Comparison of ENCODE assay signal across 2 cellular contexts in the genomic region with DNA sequence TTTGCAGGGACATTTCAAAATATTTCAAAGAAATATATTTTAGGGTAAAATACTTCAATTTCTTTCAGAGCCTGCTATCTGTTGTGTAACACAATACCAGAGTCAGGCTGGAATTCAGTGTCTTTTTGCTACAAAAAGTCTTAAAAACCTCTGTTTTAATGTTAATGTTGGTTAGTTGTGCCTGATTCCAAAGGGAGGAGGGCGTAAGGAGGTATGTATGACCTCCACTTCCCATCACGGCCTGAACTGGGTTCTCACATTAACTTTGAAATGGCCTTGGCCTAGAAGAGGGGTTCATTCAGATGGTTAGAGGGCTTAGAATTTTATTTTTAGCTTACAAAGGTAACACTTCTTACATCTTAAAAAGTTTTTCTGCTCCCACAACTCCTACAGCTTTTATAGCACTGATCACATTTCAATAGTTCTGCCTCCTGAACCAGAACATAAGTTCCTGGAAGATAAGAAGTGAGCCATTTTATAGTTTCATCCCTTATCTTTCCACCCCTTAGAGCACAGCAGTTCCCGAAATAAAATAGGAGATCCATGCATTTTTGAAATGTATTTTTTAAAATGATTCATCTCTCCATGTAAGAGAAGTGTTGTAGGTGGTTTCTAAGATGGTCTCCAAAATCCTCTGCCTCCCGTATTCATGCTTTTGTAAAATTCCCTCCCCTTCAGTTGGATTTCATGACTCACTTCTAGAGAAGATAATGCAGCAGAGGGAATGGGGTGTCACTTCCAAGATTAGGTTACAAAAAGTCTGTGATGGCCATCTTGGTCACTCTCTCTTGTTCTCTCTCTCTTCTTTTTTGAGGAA.
TF ChIP-seq lines count a peak whose summit lies in the region.

No MANE protein-coding gene starts in this region.

TF ChIP-seq in IMR-90, 13 proteins besides CTCF, POLR2A, EP300 and RAD21:
- TF ChIP-seq NFE2L2 (IDR thresholded peaks at IDR 0.05; ENCODE audit: low read depth, low read length), result no peak
- no peak for TF ChIP-seq FOS (IDR thresholded peaks at IDR 0.05; ENCODE audit: low read depth, low read length)

TF ChIP-seq in K562, 482 proteins besides CTCF, POLR2A, EP300 and RAD21 (continues in another document):
- TF ChIP-seq SMARCB1 (IDR thresholded peaks at IDR 0.05; ENCODE audit: insufficient read length, low read depth) (peak; percentile 40), ZNF124 (CRISPR knock-in tag; IDR thresholded peaks at IDR 0.05) (no peak), ZNF324 (CRISPR knock-in tag; IDR thresholded peaks at IDR 0.05) (no peak), GABPB1 (CRISPR knock-in tag; IDR thresholded peaks at IDR 0.05) (no peak), YY1 (IDR thresholded peaks at IDR 0.05; ENCODE audit: borderline replicate concordance in 1 of 3, control insufficient read depth in 1 of 3, extremely low read depth in 1 of 3, insufficient read depth in 3 of 3, insufficient read length in 1 of 3, insufficient replicate concordance in 2 of 3, low read depth in 1 of 3, low read length in 2 of 3) (peak in 1 of 3 experiments; percentile 65), ARID1B (IDR thresholded peaks at IDR 0.05) (peak; percentile 84), TBP (optimal IDR thresholded peaks at IDR 0.05; ENCODE audit: low read depth, low read length) (peak; percentile 22), NEUROD1 (IDR thresholded peaks at IDR 0.05; ENCODE audit: borderline replicate concordance, low read depth, low read length, partially characterized antibody) (no peak), ZFX (CRISPR knock-in tag; IDR thresholded peaks at IDR 0.05) (no peak), MYC (IDR thresholded peaks at IDR 0.05; ENCODE audit: low read depth, low read length) (no peak), MYC (CRISPR knock-in tag; IDR thresholded peaks at IDR 0.05; ENCODE audit: borderline replicate concordance, low read depth) (no peak), EP400 (IDR thresholded peaks at IDR 0.05) (peak; percentile 21; the same call in 1 of the 2 replicates), FOSL1 (tag; conservative IDR thresholded peaks at IDR 0.05) (peak; percentile 79), MAZ (CRISPR knock-in tag; conservative IDR thresholded peaks at IDR 0.05 in 1 of 2, IDR thresholded peaks at IDR 0.05 in 1 of 2) (no peak), CSDE1 (IDR thresholded peaks at IDR 0.05) (no peak), LEF1 (IDR thresholded peaks at IDR 0.05) (peak; percentile 46; the same call in 1 of the 2 replicates), SMC3 (conservative IDR thresholded peaks at IDR 0.05; ENCODE audit: insufficient read depth, low read depth, low read length) (no peak), ZNF146 (CRISPR knock-in tag; IDR thresholded peaks at IDR 0.05; ENCODE audit: unreplicated experiment) (no peak), HNRNPL (IDR thresholded peaks at IDR 0.05; ENCODE audit: low read depth, low read length) (no peak), RBM25 (IDR thresholded peaks at IDR 0.05; ENCODE audit: low read depth, low read length, severe bottlenecking) (no peak), SMARCA4 (IDR thresholded peaks at IDR 0.05) (peak; percentile 75), CCNT2 (IDR thresholded peaks at IDR 0.05; ENCODE audit: borderline replicate concordance, extremely low read depth, insufficient read length, low read depth, low read length) (no peak), ZNF143 (CRISPR knock-in tag; IDR thresholded peaks at IDR 0.05) (no peak), CBFA2T3 (IDR thresholded peaks at IDR 0.05) (peak; percentile 79), ZC3H4 (CRISPR knock-in tag; IDR thresholded peaks at IDR 0.05; ENCODE audit: borderline replicate concordance) (no peak), ZNF41 (CRISPR knock-in tag; conservative IDR thresholded peaks at IDR 0.05) (no peak), GATAD2A (IDR thresholded peaks at IDR 0.05) (no peak), RBM17 (IDR thresholded peaks at IDR 0.05; ENCODE audit: borderline replicate concordance, low read depth, low read length) (no peak), MTA1 (IDR thresholded peaks at IDR 0.05; ENCODE audit: borderline replicate concordance) (no peak), ELF4 (CRISPR knock-in tag; IDR thresholded peaks at IDR 0.05) (no peak), ZNF224 (CRISPR knock-in tag; IDR thresholded peaks at IDR 0.05) (no peak)
- TF ChIP-seq, protein P1, sequence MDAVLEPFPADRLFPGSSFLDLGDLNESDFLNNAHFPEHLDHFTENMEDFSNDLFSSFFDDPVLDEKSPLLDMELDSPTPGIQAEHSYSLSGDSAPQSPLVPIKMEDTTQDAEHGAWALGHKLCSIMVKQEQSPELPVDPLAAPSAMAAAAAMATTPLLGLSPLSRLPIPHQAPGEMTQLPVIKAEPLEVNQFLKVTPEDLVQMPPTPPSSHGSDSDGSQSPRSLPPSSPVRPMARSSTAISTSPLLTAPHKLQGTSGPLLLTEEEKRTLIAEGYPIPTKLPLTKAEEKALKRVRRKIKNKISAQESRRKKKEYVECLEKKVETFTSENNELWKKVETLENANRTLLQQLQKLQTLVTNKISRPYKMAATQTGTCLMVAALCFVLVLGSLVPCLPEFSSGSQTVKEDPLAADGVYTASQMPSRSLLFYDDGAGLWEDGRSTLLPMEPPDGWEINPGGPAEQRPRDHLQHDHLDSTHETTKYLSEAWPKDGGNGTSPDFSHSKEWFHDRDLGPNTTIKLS (IDR thresholded peaks at IDR 0.05; ENCODE audit: borderline replicate concordance, low read depth), result no peak
- TF ChIP-seq, protein P2, sequence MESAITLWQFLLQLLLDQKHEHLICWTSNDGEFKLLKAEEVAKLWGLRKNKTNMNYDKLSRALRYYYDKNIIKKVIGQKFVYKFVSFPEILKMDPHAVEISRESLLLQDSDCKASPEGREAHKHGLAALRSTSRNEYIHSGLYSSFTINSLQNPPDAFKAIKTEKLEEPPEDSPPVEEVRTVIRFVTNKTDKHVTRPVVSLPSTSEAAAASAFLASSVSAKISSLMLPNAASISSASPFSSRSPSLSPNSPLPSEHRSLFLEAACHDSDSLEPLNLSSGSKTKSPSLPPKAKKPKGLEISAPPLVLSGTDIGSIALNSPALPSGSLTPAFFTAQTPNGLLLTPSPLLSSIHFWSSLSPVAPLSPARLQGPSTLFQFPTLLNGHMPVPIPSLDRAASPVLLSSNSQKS (CRISPR knock-in tag; IDR thresholded peaks at IDR 0.05), result no peak
- TF ChIP-seq, protein P3, sequence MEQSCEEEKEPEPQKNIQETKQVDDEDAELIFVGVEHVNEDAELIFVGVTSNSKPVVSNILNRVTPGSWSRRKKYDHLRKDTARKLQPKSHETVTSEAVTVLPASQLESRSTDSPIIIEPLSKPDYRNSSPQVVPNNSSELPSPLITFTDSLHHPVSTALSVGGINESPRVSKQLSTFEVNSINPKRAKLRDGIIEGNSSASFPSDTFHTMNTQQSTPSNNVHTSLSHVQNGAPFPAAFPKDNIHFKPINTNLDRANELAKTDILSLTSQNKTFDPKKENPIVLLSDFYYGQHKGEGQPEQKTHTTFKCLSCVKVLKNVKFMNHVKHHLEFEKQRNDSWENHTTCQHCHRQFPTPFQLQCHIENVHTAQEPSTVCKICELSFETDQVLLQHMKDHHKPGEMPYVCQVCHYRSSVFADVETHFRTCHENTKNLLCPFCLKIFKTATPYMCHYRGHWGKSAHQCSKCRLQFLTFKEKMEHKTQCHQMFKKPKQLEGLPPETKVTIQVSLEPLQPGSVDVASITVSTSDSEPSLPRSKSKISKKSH (CRISPR knock-in tag; IDR thresholded peaks at IDR 0.05), result no peak
- TF ChIP-seq, protein P4, sequence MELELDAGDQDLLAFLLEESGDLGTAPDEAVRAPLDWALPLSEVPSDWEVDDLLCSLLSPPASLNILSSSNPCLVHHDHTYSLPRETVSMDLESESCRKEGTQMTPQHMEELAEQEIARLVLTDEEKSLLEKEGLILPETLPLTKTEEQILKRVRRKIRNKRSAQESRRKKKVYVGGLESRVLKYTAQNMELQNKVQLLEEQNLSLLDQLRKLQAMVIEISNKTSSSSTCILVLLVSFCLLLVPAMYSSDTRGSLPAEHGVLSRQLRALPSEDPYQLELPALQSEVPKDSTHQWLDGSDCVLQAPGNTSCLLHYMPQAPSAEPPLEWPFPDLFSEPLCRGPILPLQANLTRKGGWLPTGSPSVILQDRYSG (tag; conservative IDR thresholded peaks at IDR 0.05; ENCODE audit: low read depth), result no peak
- TF ChIP-seq, protein P5, sequence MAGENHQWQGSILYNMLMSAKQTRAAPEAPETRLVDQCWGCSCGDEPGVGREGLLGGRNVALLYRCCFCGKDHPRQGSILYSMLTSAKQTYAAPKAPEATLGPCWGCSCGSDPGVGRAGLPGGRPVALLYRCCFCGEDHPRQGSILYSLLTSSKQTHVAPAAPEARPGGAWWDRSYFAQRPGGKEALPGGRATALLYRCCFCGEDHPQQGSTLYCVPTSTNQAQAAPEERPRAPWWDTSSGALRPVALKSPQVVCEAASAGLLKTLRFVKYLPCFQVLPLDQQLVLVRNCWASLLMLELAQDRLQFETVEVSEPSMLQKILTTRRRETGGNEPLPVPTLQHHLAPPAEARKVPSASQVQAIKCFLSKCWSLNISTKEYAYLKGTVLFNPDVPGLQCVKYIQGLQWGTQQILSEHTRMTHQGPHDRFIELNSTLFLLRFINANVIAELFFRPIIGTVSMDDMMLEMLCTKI (IDR thresholded peaks at IDR 0.05; ENCODE audit: partially characterized antibody), result no peak
- TF ChIP-seq, protein P6, sequence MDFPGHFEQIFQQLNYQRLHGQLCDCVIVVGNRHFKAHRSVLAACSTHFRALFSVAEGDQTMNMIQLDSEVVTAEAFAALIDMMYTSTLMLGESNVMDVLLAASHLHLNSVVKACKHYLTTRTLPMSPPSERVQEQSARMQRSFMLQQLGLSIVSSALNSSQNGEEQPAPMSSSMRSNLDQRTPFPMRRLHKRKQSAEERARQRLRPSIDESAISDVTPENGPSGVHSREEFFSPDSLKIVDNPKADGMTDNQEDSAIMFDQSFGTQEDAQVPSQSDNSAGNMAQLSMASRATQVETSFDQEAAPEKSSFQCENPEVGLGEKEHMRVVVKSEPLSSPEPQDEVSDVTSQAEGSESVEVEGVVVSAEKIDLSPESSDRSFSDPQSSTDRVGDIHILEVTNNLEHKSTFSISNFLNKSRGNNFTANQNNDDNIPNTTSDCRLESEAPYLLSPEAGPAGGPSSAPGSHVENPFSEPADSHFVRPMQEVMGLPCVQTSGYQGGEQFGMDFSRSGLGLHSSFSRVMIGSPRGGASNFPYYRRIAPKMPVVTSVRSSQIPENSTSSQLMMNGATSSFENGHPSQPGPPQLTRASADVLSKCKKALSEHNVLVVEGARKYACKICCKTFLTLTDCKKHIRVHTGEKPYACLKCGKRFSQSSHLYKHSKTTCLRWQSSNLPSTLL (IDR thresholded peaks at IDR 0.05), result no peak
- TF ChIP-seq, protein P7, sequence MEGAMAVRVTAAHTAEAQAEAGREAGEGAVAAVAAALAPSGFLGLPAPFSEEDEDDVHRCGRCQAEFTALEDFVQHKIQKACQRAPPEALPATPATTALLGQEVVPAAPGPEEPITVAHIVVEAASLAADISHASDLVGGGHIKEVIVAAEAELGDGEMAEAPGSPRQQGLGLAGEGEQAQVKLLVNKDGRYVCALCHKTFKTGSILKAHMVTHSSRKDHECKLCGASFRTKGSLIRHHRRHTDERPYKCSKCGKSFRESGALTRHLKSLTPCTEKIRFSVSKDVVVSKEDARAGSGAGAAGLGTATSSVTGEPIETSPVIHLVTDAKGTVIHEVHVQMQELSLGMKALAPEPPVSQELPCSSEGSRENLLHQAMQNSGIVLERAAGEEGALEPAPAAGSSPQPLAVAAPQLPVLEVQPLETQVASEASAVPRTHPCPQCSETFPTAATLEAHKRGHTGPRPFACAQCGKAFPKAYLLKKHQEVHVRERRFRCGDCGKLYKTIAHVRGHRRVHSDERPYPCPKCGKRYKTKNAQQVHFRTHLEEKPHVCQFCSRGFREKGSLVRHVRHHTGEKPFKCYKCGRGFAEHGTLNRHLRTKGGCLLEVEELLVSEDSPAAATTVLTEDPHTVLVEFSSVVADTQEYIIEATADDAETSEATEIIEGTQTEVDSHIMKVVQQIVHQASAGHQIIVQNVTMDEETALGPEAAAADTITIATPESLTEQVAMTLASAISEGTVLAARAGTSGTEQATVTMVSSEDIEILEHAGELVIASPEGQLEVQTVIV (CRISPR knock-in tag; IDR thresholded peaks at IDR 0.05; ENCODE audit: borderline replicate concordance), result no peak
- TF ChIP-seq, protein P8, sequence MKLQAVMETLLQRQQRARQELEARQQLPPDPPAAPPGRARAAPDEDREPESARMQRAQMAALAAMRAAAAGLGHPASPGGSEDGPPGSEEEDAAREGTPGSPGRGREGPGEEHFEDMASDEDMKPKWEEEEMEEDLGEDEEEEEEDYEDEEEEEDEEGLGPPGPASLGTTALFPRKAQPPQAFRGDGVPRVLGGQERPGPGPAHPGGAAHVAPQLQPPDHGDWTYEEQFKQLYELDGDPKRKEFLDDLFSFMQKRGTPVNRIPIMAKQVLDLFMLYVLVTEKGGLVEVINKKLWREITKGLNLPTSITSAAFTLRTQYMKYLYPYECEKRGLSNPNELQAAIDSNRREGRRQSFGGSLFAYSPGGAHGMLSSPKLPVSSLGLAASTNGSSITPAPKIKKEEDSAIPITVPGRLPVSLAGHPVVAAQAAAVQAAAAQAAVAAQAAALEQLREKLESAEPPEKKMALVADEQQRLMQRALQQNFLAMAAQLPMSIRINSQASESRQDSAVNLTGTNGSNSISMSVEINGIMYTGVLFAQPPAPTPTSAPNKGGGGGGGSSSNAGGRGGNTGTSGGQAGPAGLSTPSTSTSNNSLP (IDR thresholded peaks at IDR 0.05; ENCODE audit: borderline replicate concordance, low read depth, low read length), result peak; percentile 34; the same call in 1 of the 2 replicates
- TF ChIP-seq, protein P9, sequence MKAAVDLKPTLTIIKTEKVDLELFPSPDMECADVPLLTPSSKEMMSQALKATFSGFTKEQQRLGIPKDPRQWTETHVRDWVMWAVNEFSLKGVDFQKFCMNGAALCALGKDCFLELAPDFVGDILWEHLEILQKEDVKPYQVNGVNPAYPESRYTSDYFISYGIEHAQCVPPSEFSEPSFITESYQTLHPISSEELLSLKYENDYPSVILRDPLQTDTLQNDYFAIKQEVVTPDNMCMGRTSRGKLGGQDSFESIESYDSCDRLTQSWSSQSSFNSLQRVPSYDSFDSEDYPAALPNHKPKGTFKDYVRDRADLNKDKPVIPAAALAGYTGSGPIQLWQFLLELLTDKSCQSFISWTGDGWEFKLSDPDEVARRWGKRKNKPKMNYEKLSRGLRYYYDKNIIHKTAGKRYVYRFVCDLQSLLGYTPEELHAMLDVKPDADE (conservative IDR thresholded peaks at IDR 0.05; ENCODE audit: control insufficient read depth, low read depth, low read length), result no peak
- TF ChIP-seq, protein P10, sequence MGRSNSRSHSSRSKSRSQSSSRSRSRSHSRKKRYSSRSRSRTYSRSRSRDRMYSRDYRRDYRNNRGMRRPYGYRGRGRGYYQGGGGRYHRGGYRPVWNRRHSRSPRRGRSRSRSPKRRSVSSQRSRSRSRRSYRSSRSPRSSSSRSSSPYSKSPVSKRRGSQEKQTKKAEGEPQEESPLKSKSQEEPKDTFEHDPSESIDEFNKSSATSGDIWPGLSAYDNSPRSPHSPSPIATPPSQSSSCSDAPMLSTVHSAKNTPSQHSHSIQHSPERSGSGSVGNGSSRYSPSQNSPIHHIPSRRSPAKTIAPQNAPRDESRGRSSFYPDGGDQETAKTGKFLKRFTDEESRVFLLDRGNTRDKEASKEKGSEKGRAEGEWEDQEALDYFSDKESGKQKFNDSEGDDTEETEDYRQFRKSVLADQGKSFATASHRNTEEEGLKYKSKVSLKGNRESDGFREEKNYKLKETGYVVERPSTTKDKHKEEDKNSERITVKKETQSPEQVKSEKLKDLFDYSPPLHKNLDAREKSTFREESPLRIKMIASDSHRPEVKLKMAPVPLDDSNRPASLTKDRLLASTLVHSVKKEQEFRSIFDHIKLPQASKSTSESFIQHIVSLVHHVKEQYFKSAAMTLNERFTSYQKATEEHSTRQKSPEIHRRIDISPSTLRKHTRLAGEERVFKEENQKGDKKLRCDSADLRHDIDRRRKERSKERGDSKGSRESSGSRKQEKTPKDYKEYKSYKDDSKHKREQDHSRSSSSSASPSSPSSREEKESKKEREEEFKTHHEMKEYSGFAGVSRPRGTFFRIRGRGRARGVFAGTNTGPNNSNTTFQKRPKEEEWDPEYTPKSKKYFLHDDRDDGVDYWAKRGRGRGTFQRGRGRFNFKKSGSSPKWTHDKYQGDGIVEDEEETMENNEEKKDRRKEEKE (IDR thresholded peaks at IDR 0.05; ENCODE audit: borderline replicate concordance in 1 of 2, control insufficient read depth in 1 of 2, low read depth in 2 of 2, low read length in 1 of 2), result no peak
